ENCODE assay signal across 1 cellular context in the genomic region with DNA sequence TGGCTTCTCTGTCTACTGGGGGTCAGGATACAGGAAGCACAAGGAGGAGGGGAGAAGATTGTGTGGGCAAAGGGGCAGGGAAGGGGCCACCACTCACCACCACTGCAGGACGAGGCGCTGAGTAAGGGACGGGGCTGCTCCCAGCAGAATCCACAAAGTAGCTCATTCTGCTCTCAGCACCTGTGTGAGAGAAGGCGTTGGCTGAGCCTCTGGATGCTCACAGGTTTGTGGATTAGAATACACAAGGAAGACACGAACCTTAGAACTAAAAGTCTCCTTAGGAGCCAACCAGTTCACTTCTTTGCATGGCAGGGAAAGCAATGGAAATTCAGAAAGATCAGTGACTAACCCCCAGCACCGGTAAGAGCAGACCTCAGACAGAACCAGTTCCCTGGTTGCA.
TF ChIP-seq lines count a peak whose summit lies in the region.

No MANE protein-coding gene starts in this region.

TF ChIP-seq in IMR-90, 13 proteins besides CTCF, POLR2A, EP300 and RAD21 (continued from another document):
- TF ChIP-seq RFX5 (IDR thresholded peaks at IDR 0.05; ENCODE audit: low read depth, low read length), result no peak
- no peak for TF ChIP-seq RCOR1 (IDR thresholded peaks at IDR 0.05; ENCODE audit: insufficient replicate concordance, low read length)
- TF ChIP-seq MXI1 (IDR thresholded peaks at IDR 0.05; ENCODE audit: borderline replicate concordance, low read depth, low read length), result no peak
- TF ChIP-seq CHD1 (IDR thresholded peaks at IDR 0.05; ENCODE audit: low read depth, low read length), result no peak
